1 cellular context compared by ENCODE assay signal in the genomic region with DNA sequence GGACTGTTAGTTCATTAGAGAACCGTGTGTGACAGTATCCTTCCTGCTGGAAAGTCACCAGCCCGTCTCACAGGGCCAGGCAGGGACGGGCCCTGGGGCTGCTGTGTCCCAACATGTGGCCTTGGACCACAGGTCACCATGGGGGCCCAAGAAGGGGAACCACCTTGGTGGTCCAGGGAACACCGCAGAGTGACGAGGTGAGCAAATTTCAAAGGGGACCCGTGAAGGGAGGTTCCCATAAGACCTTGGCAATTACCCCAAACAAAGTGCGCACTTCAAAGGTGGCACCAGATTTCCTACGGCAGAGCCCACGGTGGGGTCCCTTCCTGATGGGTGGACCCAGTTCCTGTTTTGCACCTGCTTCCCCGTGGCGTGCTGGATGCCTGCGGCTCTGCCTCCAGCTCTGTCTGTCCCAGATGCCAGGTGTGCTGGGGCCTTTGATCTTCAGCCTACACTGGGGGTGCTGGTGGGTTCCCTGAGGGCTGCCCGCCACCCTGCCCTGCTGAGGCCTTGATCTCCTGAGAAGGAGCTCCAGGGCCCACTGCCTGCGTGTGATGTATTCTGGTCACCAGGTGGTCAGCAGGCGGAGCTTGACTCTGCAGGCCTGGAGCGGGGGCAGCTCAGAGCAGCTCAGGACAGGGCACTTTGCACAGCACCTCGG.
TF ChIP-seq lines count a peak whose summit lies in the region.

No MANE protein-coding gene starts in this region.

TF ChIP-seq in H1, 55 proteins besides CTCF, POLR2A, EP300 and RAD21:
- TF ChIP-seq TCF12 (IDR thresholded peaks at IDR 0.05; ENCODE audit: low read depth, low read length) (no peak), CBX5 (IDR thresholded peaks at IDR 0.05; ENCODE audit: low read depth, low read length) (no peak), SRF (IDR thresholded peaks at IDR 0.05; ENCODE audit: low read depth, low read length) (no peak), SUZ12 (IDR thresholded peaks at IDR 0.05; ENCODE audit: low read length) (no peak), ZNF274 (IDR thresholded peaks at IDR 0.05; ENCODE audit: borderline replicate concordance, extremely low read depth, low read length) (no peak), PHF8 (conservative IDR thresholded peaks at IDR 0.05; ENCODE audit: low read depth, low read length) (no peak), BACH1 (IDR thresholded peaks at IDR 0.05; ENCODE audit: low read length) (no peak), FOSL1 (IDR thresholded peaks at IDR 0.05; ENCODE audit: insufficient read depth, low read depth, low read length) (no peak), SP2 (IDR thresholded peaks at IDR 0.05; ENCODE audit: low read length) (no peak)
- TF ChIP-seq, protein P1, sequence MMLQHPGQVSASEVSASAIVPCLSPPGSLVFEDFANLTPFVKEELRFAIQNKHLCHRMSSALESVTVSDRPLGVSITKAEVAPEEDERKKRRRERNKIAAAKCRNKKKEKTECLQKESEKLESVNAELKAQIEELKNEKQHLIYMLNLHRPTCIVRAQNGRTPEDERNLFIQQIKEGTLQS (IDR thresholded peaks at IDR 0.05; ENCODE audit: insufficient read depth, low read depth, low read length) = no peak
